Comparison of ENCODE assay signal across 12 cellular contexts in genomic region chr13:48291730-48292129, GRCh38.
"Had no signal": no experiment of that assay in that cellular context is flagged by ENCODE, and none has a peak within 500 bp of the region (broad histone marks: within the 10 kb centered on the region; RNA-seq: fewer than 3 reads in every experiment).

No MANE protein-coding gene starts in this region.

- FAIRE-seq: keratinocyte had no signal

- H3K27ac ChIP-seq: suprapubic skin, upper lobe of right lung had no signal

- H3K27me3 ChIP-seq: suprapubic skin, upper lobe of right lung had no signal

- H3K9me3 ChIP-seq: suprapubic skin, upper lobe of right lung had no signal

- H3K36me3 ChIP-seq: suprapubic skin, upper lobe of right lung had no signal

- H3K4me1 ChIP-seq: suprapubic skin, upper lobe of right lung had no signal

- DNase-seq: activated CD4-positive, alpha-beta T cell treated with anti-CD3 and anti-CD28 coated beads for 48 hours; activated naive CD4-positive, alpha-beta T cell treated with anti-CD3 and anti-CD28 coated beads, Interleukin-2, amount 10 ng/mL, durations not matched to agents 7 days and 5 days; foreskin melanocyte; naive B cell; stimulated activated CD4-positive, alpha-beta T cell treated with anti-CD3 and anti-CD28 coated beads, Interleukin-2, amount 100 ng/mL, for 24 hours; stimulated activated naive CD4-positive, alpha-beta T cell treated with Interleukin-2 at 50 U/mL for 16 hours; upper lobe of right lung had no signal

- H3K4me3 ChIP-seq: suprapubic skin, upper lobe of right lung had no signal

- ATAC-seq: activated T-helper 17 cell treated with anti-CD3 and anti-CD28 coated beads, Interleukin-2, amount 50 U/mL, for 72 hours; SK-N-SH treated with all-trans-retinoic acid at 6 μM for 48 hours; upper lobe of right lung; WTC11 had no signal
